Comparison of ENCODE assay signal across 20 cellular contexts in the genomic region with DNA sequence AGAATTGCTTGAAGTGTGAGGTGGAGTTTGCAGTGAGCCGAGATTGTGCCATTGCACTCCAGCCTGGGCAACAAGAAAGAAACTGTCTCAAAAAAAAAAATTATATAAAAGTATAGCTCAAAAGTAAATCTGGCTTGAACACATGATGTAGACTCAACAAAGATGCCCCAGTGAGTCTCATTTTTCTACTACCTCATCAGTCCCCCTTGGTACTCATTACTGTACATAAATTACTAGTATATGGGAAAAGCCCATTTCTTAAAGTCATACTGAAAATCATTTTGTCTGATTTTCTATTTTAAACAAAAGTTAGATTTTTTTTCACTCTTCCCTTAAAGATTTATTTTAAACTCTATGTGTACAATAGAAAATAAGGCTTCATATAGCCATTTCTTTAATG.
"Had no signal": no experiment of that assay in that cellular context is flagged by ENCODE, and none has a peak within 500 bp of the region (broad histone marks: within the 10 kb centered on the region; RNA-seq: fewer than 3 reads in every experiment).

No MANE protein-coding gene starts in this region.

- FAIRE-seq: urothelium cell line had no signal

- ATAC-seq: left colon, left ventricle myocardium superior had no signal

- H3K4me1 Mint-ChIP-seq: neural progenitor cell had no signal

- H3K36me3 Mint-ChIP-seq: neural progenitor cell, type B pancreatic cell had no signal

- H3K4me3 Mint-ChIP-seq: natural killer cell treated with Interleukin-12 subunit alpha and Interleukin-12 subunit beta and Interleukin-15 and Interleukin-18, amount 100 ng/mL, for 72 hours; neural progenitor cell; type B pancreatic cell had no signal

- DNase-seq: dermis blood vessel endothelial cell; esophagus squamous epithelium; foreskin fibroblast; head of caudate nucleus; hippocampal formation; left colon; left ventricle myocardium superior; mesenchymal stem cell; midbrain; nucleus accumbens; ovary; sigmoid colon; stimulated activated CD4-positive, alpha-beta T cell treated with anti-CD3 and anti-CD28 coated beads, Interleukin-2, amount 100 ng/mL, for 24 hours; stimulated activated CD4-positive, alpha-beta T cell treated with anti-CD3 and anti-CD28 coated beads, Interleukin-4, amount 100 ng/mL, for 4 hours; stimulated activated naive CD4-positive, alpha-beta T cell; thyroid gland had no signal

- H3K9me3 Mint-ChIP-seq: natural killer cell treated with Interleukin-12 subunit alpha and Interleukin-12 subunit beta and Interleukin-15 and Interleukin-18, amount 100 ng/mL, for 72 hours; neural progenitor cell; type B pancreatic cell had no signal

- H3K27me3 Mint-ChIP-seq: natural killer cell treated with Interleukin-12 subunit alpha and Interleukin-12 subunit beta and Interleukin-15 and Interleukin-18, amount 100 ng/mL, for 72 hours; type B pancreatic cell had no signal

- H3K27ac Mint-ChIP-seq: natural killer cell treated with Interleukin-12 subunit alpha and Interleukin-12 subunit beta and Interleukin-15 and Interleukin-18, amount 100 ng/mL, for 72 hours; neural progenitor cell; type B pancreatic cell had no signal
